In genomic region chr20:53839423-53840176, GRCh38 we compare ENCODE assay signal across 9 cellular contexts.
DNase-seq lines count a peak whose midpoint lies in the region; ATAC-seq, FAIRE-seq and TF ChIP-seq lines count a peak whose summit lies in the region.
"Had no signal": no experiment of that assay in that cellular context is flagged by ENCODE, and none has a peak within 500 bp of the region (broad histone marks: within the 10 kb centered on the region; RNA-seq: fewer than 3 reads in every experiment).

No MANE protein-coding gene starts in this region.

- H3K4me1 Mint-ChIP-seq in activated CD8-positive, alpha-beta T cell treated with anti-CD3 and anti-CD28 coated beads for 36 hours (ENCODE audit: low read depth) = peaks cover 73% of the 10 kb centered on the region

- CTCF ChIA-PET in activated CD8-positive, alpha-beta T cell treated with anti-CD3 and anti-CD28 coated beads for 36 hours (lab: Charles Lee) = interaction anchor here (0.8 to 2.5 kb wide), 9 partner anchors 9 to 131 kb away, joined by 3 to 8 read pairs (median 5); no protein-coding TSS in a partner anchor

- H3K9me3 ChIP-seq in BLaER1 treated with 17β-estradiol and CSF1 and Interleukin-3, amounts not matched to agents 10 nM and 100 nM (replicated peaks in 1 of 11) = peaks cover 0 to 30% (median 21%) of the 10 kb centered on the region in 11 experiments; a peak in 17 of 22 replicates
- no peaks in the 10 kb centered on the region for H3K9me3 ChIP-seq in right cardiac atrium (ENCODE audit: control insufficient read depth, low read length)
- H3K9me3 ChIP-seq: breast epithelium had no signal

- ATAC-seq in GM21447 (IDR thresholded peaks at IDR 0.05; ENCODE audit: unreplicated experiment) (peak; percentile 63), right cardiac atrium (peak; percentile 51 to 63)
- peak; percentile 38 for ATAC-seq in activated CD8-positive, alpha-beta T cell treated with anti-CD3 and anti-CD28 coated beads for 36 hours

- H3K4me3 ChIP-seq in BLaER1 treated with 17β-estradiol and CSF1 and Interleukin-3, amounts not matched to agents 10 nM and 100 nM = peak overlapping the region in 3 of 10 experiments; percentile 12 to 26 (median 24); a peak in 3 of 20 replicates
- H3K4me3 ChIP-seq in right cardiac atrium (ENCODE audit: low read length) = no peak overlapping the region
- H3K4me3 ChIP-seq: breast epithelium had no signal

- WGBS in right cardiac atrium = 62% methylated on average over 8 of the region's 8 CpGs

- intact Hi-C loops in activated CD8-positive, alpha-beta T cell treated with anti-CD3 and anti-CD28 coated beads for 36 hours (cut with micrococcal nuclease) = loop anchor here (5.0 to 10.0 kb wide), 3 partner anchors 33 to 78 kb away; no protein-coding TSS in a partner anchor
- intact Hi-C loops in right cardiac atrium (cut with DNase I) = no loop called here

- peak overlapping the region in 9 of 11 experiments; percentile 28 to 73 (median 64); a peak in 17 of 22 replicates for H3K9ac ChIP-seq in BLaER1 treated with 17β-estradiol and CSF1 and Interleukin-3, amounts not matched to agents 10 nM and 100 nM

- peaks cover 5% of the 10 kb centered on the region for H3K36me3 Mint-ChIP-seq in activated CD8-positive, alpha-beta T cell treated with anti-CD3 and anti-CD28 coated beads for 36 hours (ENCODE audit: low read depth)

- H3K27ac ChIP-seq in BLaER1 treated with 17β-estradiol and CSF1 and Interleukin-3, amounts not matched to agents 10 nM and 100 nM = peak overlapping the region; percentile 32 to 87 (median 77); a peak in 20 of 22 replicates
- no peak overlapping the region for H3K27ac ChIP-seq in right cardiac atrium (ENCODE audit: low read length)
- H3K27ac ChIP-seq: breast epithelium had no signal

- POLR2A ChIA-PET in activated CD8-positive, alpha-beta T cell treated with anti-CD3 and anti-CD28 coated beads for 36 hours (lab: Charles Lee) = interaction anchor here (0.6 to 2.3 kb wide), 8 partner anchors 8 to 257 kb away, joined by 3 to 5 read pairs (median 4); no protein-coding TSS in a partner anchor

- no peak for FAIRE-seq in urothelium cell line (lab: Jason Lieb, UNC)

- no peaks in the 10 kb centered on the region for H4K20me1 ChIP-seq in BLaER1 treated with 17β-estradiol and CSF1 and Interleukin-3, amounts not matched to agents 10 nM and 100 nM

- peak overlapping the region; percentile 33 for H3K4me3 Mint-ChIP-seq in activated CD8-positive, alpha-beta T cell treated with anti-CD3 and anti-CD28 coated beads for 36 hours

- peak overlapping the region; percentile 57 to 87 (median 71) for H3K4me2 ChIP-seq in BLaER1 treated with 17β-estradiol and CSF1 and Interleukin-3, amounts not matched to agents 10 nM and 100 nM

- H3K27me3 ChIP-seq in BLaER1 treated with 17β-estradiol and CSF1 and Interleukin-3, amounts not matched to agents 10 nM and 100 nM = no peaks in the 10 kb centered on the region
- no peaks in the 10 kb centered on the region for H3K27me3 ChIP-seq in right cardiac atrium (ENCODE audit: control insufficient read depth, insufficient read depth)
- H3K27me3 ChIP-seq: breast epithelium had no signal

- no peak for TF ChIP-seq CTCF in activated CD8-positive, alpha-beta T cell treated with anti-CD3 and anti-CD28 coated beads for 36 hours (IDR thresholded peaks at IDR 0.05)

- H3K36me3 ChIP-seq in BLaER1 treated with 17β-estradiol and CSF1 and Interleukin-3, amounts not matched to agents 10 nM and 100 nM = no peaks in the 10 kb centered on the region
- H3K36me3 ChIP-seq: breast epithelium had no signal

- H3K9me3 Mint-ChIP-seq in activated CD8-positive, alpha-beta T cell treated with anti-CD3 and anti-CD28 coated beads for 36 hours = no peaks in the 10 kb centered on the region

- H3K27me3 Mint-ChIP-seq in activated CD8-positive, alpha-beta T cell treated with anti-CD3 and anti-CD28 coated beads for 36 hours = no peaks in the 10 kb centered on the region

- peaks cover 48 to 62% (median 59%) of the 10 kb centered on the region in 10 experiments for H3K4me1 ChIP-seq in BLaER1 treated with 17β-estradiol and CSF1 and Interleukin-3, amounts not matched to agents 10 nM and 100 nM
- H3K4me1 ChIP-seq in right cardiac atrium (ENCODE audit: control insufficient read depth, insufficient read depth, low read length) = no peaks in the 10 kb centered on the region
- H3K4me1 ChIP-seq: breast epithelium had no signal

- H3K27ac Mint-ChIP-seq in activated CD8-positive, alpha-beta T cell treated with anti-CD3 and anti-CD28 coated beads for 36 hours = peak overlapping the region; percentile 92

- peak; percentile 66 for DNase-seq in KG1 (lab: John Stamatoyannopoulos, UW)
- DNase-seq in activated CD8-positive, alpha-beta T cell treated with anti-CD3 and anti-CD28 coated beads for 36 hours = peak; percentile 85
- DNase-seq in right cardiac atrium = peak in 2 of 3 donors; percentile 54 to 55
- DNase-seq in urothelium cell line (ENCODE audit: low spot score) = peak; percentile 49
- no peak for DNase-seq in foreskin melanocyte
- DNase-seq in DMS153 (lab: John Stamatoyannopoulos, UW) = no peak

Comparison
In these comparisons a context has a peak if more than half of its experiments do, and no peak if none do; other contexts are left out.
1. DNase-seq: peak in KG1 (single experiment), activated CD8-positive, alpha-beta T cell treated with anti-CD3 and anti-CD28 coated beads for 36 hours (single experiment), right cardiac atrium (2 of 3) and urothelium cell line (single experiment); none in foreskin melanocyte (single experiment) and DMS153 (single experiment).
2. Peak in every context shown above with its lines, with median percentiles within 50 percentile points of each other: ATAC-seq.